ENCODE assay signal across 15 cellular contexts in genomic region chr16:49757744-49758069, GRCh38.
"Had no signal": no experiment of that assay in that cellular context is flagged by ENCODE, and none has a peak within 500 bp of the region (broad histone marks: within the 10 kb centered on the region; RNA-seq: fewer than 3 reads in every experiment).

No MANE protein-coding gene starts in this region.

- H3K36me3 Mint-ChIP-seq: memory B cell had no signal

- H3K36me3 ChIP-seq: cardiac muscle cell, heart left ventricle, left ventricle myocardium inferior, stomach, vagina had no signal

- H3K27ac Mint-ChIP-seq: activated CD4-positive, alpha-beta memory T cell treated with anti-CD3 and anti-CD28 coated beads, Interleukin-2, amount 10 ng/mL, durations not matched to agents 7 days and 5 days; activated CD4-positive, alpha-beta T cell treated with anti-CD3 and anti-CD28 coated beads for 36 hours; memory B cell had no signal

- DNase-seq: activated CD4-positive, alpha-beta memory T cell treated with anti-CD3 and anti-CD28 coated beads, Interleukin-2, amount 10 ng/mL, durations not matched to agents 7 days and 5 days; activated CD4-positive, alpha-beta T cell treated with anti-CD3 and anti-CD28 coated beads for 36 hours; activated T-cell treated with anti-CD3 and anti-CD28 coated beads, Interleukin-2, amount 50 U/mL, for 48 hours; aorta; effector CD4-positive, alpha-beta T cell; heart left ventricle; left ventricle myocardium inferior; stimulated activated CD4-positive, alpha-beta T cell treated with anti-CD3 and anti-CD28 coated beads, Interleukin-4, amount 100 ng/mL, for 4 hours; stomach had no signal

- H2AFZ ChIP-seq: parathyroid adenoma had no signal

- H3K4me3 Mint-ChIP-seq: activated CD4-positive, alpha-beta memory T cell treated with anti-CD3 and anti-CD28 coated beads, Interleukin-2, amount 10 ng/mL, durations not matched to agents 7 days and 5 days; activated CD4-positive, alpha-beta T cell treated with anti-CD3 and anti-CD28 coated beads for 36 hours; memory B cell; nephron had no signal

- H3K27me3 ChIP-seq: cardiac muscle cell, vagina had no signal

- H3K9ac ChIP-seq: parathyroid adenoma had no signal

- H3K9me3 ChIP-seq: heart left ventricle, left ventricle myocardium inferior, stomach, vagina had no signal

- H3K4me3 ChIP-seq: cardiac muscle cell, heart left ventricle, left ventricle myocardium inferior, skin epidermis, stomach, vagina had no signal

- H3K4me1 ChIP-seq: parathyroid adenoma had no signal

- H3K9me3 Mint-ChIP-seq: activated CD4-positive, alpha-beta memory T cell treated with anti-CD3 and anti-CD28 coated beads, Interleukin-2, amount 10 ng/mL, durations not matched to agents 7 days and 5 days; memory B cell; nephron had no signal

- H3K27ac ChIP-seq: cardiac muscle cell, parathyroid adenoma, skin epidermis, stomach, vagina had no signal
